ENCODE assay signal across 8 cellular contexts in genomic region chr4:83110222-83110945, GRCh38. TPM values are rescaled to one million over a fixed set of nuclear protein-coding genes. Genes with fewer than 3 reads are reported as not detected.
DNase-seq lines count a peak whose midpoint lies in the region; ATAC-seq, FAIRE-seq and TF ChIP-seq lines count a peak whose summit lies in the region.

No MANE protein-coding gene starts in this region.

- peak; percentile 31; the same call in 1 of the 2 replicates for TF ChIP-seq POLR2A in GM12891 (IDR thresholded peaks at IDR 0.05; ENCODE audit: low read depth, low read length)

- peak overlapping the region; percentile 95 for H3K27ac Mint-ChIP-seq in T-helper 1 cell treated with Interleukin-12 subunit alpha and Interleukin-12 subunit beta and Interleukin-4 antibody, amounts not matched to agents 30 μg/mL and 1 μg/mL, for 36 hours

- peak in 2 of 3 experiments; percentile 32 to 62 for TF ChIP-seq CTCF in ascending aorta (IDR thresholded peaks at IDR 0.05)

- intact Hi-C loops in ascending aorta (cut with DNase I), result no loop called here

- peak overlapping the region; percentile 91 for H3K4me3 Mint-ChIP-seq in T-helper 1 cell treated with Interleukin-12 subunit alpha and Interleukin-12 subunit beta and Interleukin-4 antibody, amounts not matched to agents 30 μg/mL and 1 μg/mL, for 36 hours

- no peaks in the 10 kb centered on the region for H3K9me3 ChIP-seq in ascending aorta

- no peaks in the 10 kb centered on the region for H3K27me3 ChIP-seq in ascending aorta

- ATAC-seq in HG02798 (IDR thresholded peaks at IDR 0.05; ENCODE audit: poor library complexity, unreplicated experiment) (peak; percentile 80), HG02970 (IDR thresholded peaks at IDR 0.05; ENCODE audit: low FRiP score, unreplicated experiment) (no peak)

- H3K4me3 ChIP-seq in ascending aorta, result peak overlapping the region; percentile 79 to 80

- DNase-seq in GM12891 (ENCODE audit: insufficient read length, low spot score), result peak; percentile 52
- peak; percentile 92 for DNase-seq in NCI-H1436 (lab: John Stamatoyannopoulos, UW)
- peak; percentile 23 to 90 for DNase-seq in ascending aorta (ENCODE audit: low spot score in 2 of 2)
- DNase-seq in hepatic stellate cell (ENCODE audit: low spot score), result peak; percentile 60
- DNase-seq in retina, result peak; percentile 89

- no peaks in the 10 kb centered on the region for H3K36me3 ChIP-seq in ascending aorta

- H3K36me3 Mint-ChIP-seq in T-helper 1 cell treated with Interleukin-12 subunit alpha and Interleukin-12 subunit beta and Interleukin-4 antibody, amounts not matched to agents 30 μg/mL and 1 μg/mL, for 36 hours (ENCODE audit: low read depth), result peaks cover 41% of the 10 kb centered on the region

- peaks cover 45% of the 10 kb centered on the region for H3K4me1 Mint-ChIP-seq in T-helper 1 cell treated with Interleukin-12 subunit alpha and Interleukin-12 subunit beta and Interleukin-4 antibody, amounts not matched to agents 30 μg/mL and 1 μg/mL, for 36 hours (ENCODE audit: low read depth)

- H3K9me3 Mint-ChIP-seq in T-helper 1 cell treated with Interleukin-12 subunit alpha and Interleukin-12 subunit beta and Interleukin-4 antibody, amounts not matched to agents 30 μg/mL and 1 μg/mL, for 36 hours, result no peaks in the 10 kb centered on the region

- peak; percentile 99 for FAIRE-seq in GM12891 (lab: Jason Lieb, UNC)

- H3K27me3 Mint-ChIP-seq in T-helper 1 cell treated with Interleukin-12 subunit alpha and Interleukin-12 subunit beta and Interleukin-4 antibody, amounts not matched to agents 30 μg/mL and 1 μg/mL, for 36 hours (ENCODE audit: low read depth), result no peaks in the 10 kb centered on the region

- peak overlapping the region in 1 of 2 donors; percentile 8 for H3K27ac ChIP-seq in ascending aorta

- no peaks in the 10 kb centered on the region for H3K4me1 ChIP-seq in ascending aorta

TF ChIP-seq in GM12891, 5 proteins besides CTCF, POLR2A, EP300 and RAD21:
- peak; percentile 81; the same call in 1 of the 2 replicates for TF ChIP-seq POU2F2 (IDR thresholded peaks at IDR 0.05; ENCODE audit: low read depth, low read length)
- TF ChIP-seq SPI1 (IDR thresholded peaks at IDR 0.05; ENCODE audit: low read depth, low read length), result no peak
- TF ChIP-seq PAX5 (IDR thresholded peaks at IDR 0.05; ENCODE audit: insufficient read depth, low read length, severe bottlenecking), result peak; percentile 40
- TF ChIP-seq POLR2AphosphoS5 (IDR thresholded peaks at IDR 0.05; ENCODE audit: low read depth, low read length), result peak; percentile 51; the same call in 1 of the 2 replicates

RNA-seq across cellular contexts. Expression of gene PLAC8, which starts 4.1 kb away (rescaled TPM):
- polyA plus RNA-seq in GM12891 (2012; ENCODE audit: low read depth, missing spikeins), result 82.0 TPM
- total RNA-seq in ascending aorta, result 1.1 TPM
